12 cellular contexts compared by ENCODE assay signal in the genomic region with DNA sequence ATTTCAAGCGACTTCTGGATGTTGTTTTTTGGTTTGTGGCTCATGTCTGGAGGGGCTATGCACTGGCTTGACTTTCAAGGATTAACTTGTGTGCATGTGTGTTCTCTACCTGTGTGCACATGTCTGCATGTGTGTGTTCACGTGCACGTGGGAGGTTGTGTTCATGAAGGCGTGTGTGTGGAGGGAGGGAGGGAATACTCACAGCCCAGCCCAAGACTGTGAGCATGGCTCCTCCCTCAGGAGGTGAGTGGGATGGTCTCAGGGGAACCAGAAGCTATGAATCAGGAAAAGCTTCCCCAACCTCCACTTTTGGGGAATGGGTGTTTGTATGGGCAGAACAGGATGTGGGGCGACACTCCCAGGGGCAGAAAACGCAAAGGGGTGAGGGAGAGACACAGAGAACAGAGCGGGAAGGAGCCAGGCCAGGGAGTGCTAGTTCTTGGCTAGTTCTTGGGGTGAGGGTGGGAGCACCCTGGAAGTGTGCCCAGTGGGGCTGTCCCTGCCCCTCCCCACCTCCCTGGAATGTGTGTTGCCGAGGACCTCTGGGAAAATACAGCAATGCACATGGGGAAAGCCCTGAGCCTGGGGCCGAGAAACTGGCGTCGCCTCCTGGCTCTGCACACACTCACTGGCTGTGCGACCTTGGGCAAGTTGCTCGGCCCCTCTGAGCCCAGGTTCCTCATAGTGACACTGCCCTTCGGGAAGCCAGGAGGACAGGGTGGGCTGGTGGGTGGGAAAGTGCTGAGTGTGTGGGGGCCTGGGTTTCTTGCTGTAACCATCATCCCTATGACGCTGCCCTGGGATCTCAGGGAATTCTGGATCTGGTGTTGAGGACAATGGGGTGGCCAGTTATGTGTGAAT. TPM values are rescaled to one million over a fixed set of nuclear protein-coding genes. Genes with fewer than 3 reads are reported as not detected.
DNase-seq lines count a peak whose midpoint lies in the region; ATAC-seq and TF ChIP-seq lines count a peak whose summit lies in the region.
"Had no signal": no experiment of that assay in that cellular context is flagged by ENCODE, and none has a peak within 500 bp of the region (broad histone marks: within the 10 kb centered on the region; RNA-seq: fewer than 3 reads in every experiment).

No MANE protein-coding gene starts in this region.

- 37 to 45% methylated on average over 8 to 15 of the region's 15 CpGs for WGBS in upper lobe of left lung, 2 donors
- WGBS in esophagus squamous epithelium, 2 donors: 28 to 35% methylated on average over 10 to 15 of the region's 15 CpGs

- TF ChIP-seq POLR2A in upper lobe of left lung (IDR thresholded peaks at IDR 0.05) (no peak), esophagus squamous epithelium (IDR thresholded peaks at IDR 0.05) (no peak)

- H3K4me3 ChIP-seq in choroid plexus epithelial cell (ENCODE audit: low read depth, low read length): no peak overlapping the region
- H3K4me3 ChIP-seq in upper lobe of left lung: no peak overlapping the region
- H3K4me3 ChIP-seq in coronary artery: no peak overlapping the region
- no peak overlapping the region for H3K4me3 ChIP-seq in esophagus squamous epithelium

- H3K36me3 ChIP-seq in upper lobe of left lung (no peaks in the 10 kb centered on the region), esophagus squamous epithelium (no peaks in the 10 kb centered on the region)

- no peak for ATAC-seq in left ventricle myocardium superior
- ATAC-seq in upper lobe of left lung (ENCODE audit: low FRiP score in 2 of 2): peak; percentile 5 to 14

- H3K4me1 ChIP-seq in upper lobe of left lung (peaks cover 0 to 4% (median 0%) of the 10 kb centered on the region in 4 donors), esophagus squamous epithelium (no peaks in the 10 kb centered on the region)
- H3K4me1 ChIP-seq: parathyroid adenoma had no signal

- no peaks in the 10 kb centered on the region for H3K9me3 ChIP-seq in upper lobe of left lung
- H3K9me3 ChIP-seq in esophagus squamous epithelium: no peaks in the 10 kb centered on the region

- H3K27ac ChIP-seq in upper lobe of left lung: no peak overlapping the region
- H3K27ac ChIP-seq in coronary artery: no peak overlapping the region
- H3K27ac ChIP-seq in esophagus squamous epithelium: no peak overlapping the region
- H3K27ac ChIP-seq: parathyroid adenoma had no signal

- intact Hi-C loops in cardiac septum (cut with DNase I) (no loop called here), left ventricle myocardium superior (cut with micrococcal nuclease) (no loop called here), esophagus squamous epithelium (cut with DNase I) (no loop called here)

- TF ChIP-seq EP300 in upper lobe of left lung (IDR thresholded peaks at IDR 0.05): no peak

- DNase-seq in cardiac septum (ENCODE audit: low spot score): peak; percentile 64
- DNase-seq in left ventricle myocardium superior: no peak
- peak; percentile 18 for DNase-seq in NCI-H2171 (lab: John Stamatoyannopoulos, UW)
- no peak for DNase-seq in choroid plexus epithelial cell (ENCODE audit: low read depth)
- DNase-seq in upper lobe of left lung: peak in 1 of 2 donors; percentile 44
- no peak for DNase-seq in coronary artery (ENCODE audit: low spot score)
- no peak for DNase-seq in activated CD4-positive, alpha-beta T cell treated with anti-CD3 and anti-CD28 coated beads for 1 hour
- DNase-seq in esophagus squamous epithelium (lab: John Stamatoyannopoulos, UW): no peak
- DNase-seq: activated naive CD4-positive, alpha-beta T cell; DMS79; NCI-H345 had no signal

- H3K27me3 ChIP-seq in upper lobe of left lung (peaks cover 0 to 9% (median 0%) of the 10 kb centered on the region in 4 donors), esophagus squamous epithelium (peaks cover 0 to 99% (median 13%) of the 10 kb centered on the region in 4 donors)

- TF ChIP-seq CTCF in choroid plexus epithelial cell (conservative IDR thresholded peaks at IDR 0.05; ENCODE audit: low read depth, low read length) (peak; percentile 41), upper lobe of left lung (IDR thresholded peaks at IDR 0.05) (no peak), coronary artery (IDR thresholded peaks at IDR 0.05) (no peak), esophagus squamous epithelium (IDR thresholded peaks at IDR 0.05) (no peak)

RNA-seq across cellular contexts. Expression of a gene that starts 16.9 kb away (rescaled TPM):
- total RNA-seq in cardiac septum (0.05 TPM), left ventricle myocardium superior (0.07 TPM), upper lobe of left lung (not detected), esophagus squamous epithelium (not detected)

Comparison
In these comparisons a context has a peak if more than half of its experiments do, and no peak if none do; other contexts are left out.
1. DNase-seq: peak in cardiac septum (single experiment) and NCI-H2171 (single experiment); none in left ventricle myocardium superior (single experiment), choroid plexus epithelial cell (single experiment), coronary artery (single experiment), activated CD4-positive, alpha-beta T cell treated with anti-CD3 and anti-CD28 coated beads for 1 hour (single experiment) and esophagus squamous epithelium (single experiment).